In genomic region chr13:99536023-99536422, GRCh38 we compare ENCODE assay signal across 1 cellular context.
TF ChIP-seq lines count a peak whose summit lies in the region.

No MANE protein-coding gene starts in this region.

TF ChIP-seq in HEK293, 187 proteins besides CTCF, POLR2A, EP300 and RAD21 (continued from another document):
- no peak for TF ChIP-seq ZBTB10 (tag by site-specific recombination; IDR thresholded peaks at IDR 0.05)
- no peak for TF ChIP-seq ZBTB49 (tag by site-specific recombination; IDR thresholded peaks at IDR 0.05; ENCODE audit: low read depth)
- no peak for TF ChIP-seq ZNF670 (tag by site-specific recombination; IDR thresholded peaks at IDR 0.05; ENCODE audit: low read depth)
